In the genomic region with DNA sequence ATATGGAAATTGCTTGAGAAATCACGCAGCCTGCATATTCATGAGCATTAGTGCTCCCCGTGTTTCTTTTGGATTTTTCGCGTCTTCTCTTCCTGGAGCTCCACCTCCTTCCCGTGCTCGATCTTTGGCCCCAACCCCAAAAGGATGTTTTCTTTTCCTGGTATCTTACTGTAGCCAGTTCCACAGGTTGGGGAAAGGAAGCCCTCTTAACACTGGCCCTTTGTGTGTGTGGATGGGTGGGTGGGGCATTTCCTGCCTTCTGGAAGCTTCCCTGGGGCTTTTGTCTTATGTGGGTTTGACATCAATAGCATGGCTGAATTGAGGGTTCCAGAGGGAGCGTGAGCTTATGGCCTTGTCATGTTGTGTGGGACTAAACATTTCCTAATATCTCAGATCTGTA, we compare ENCODE assay signal across 13 cellular contexts. TPM values are rescaled to one million over a fixed set of nuclear protein-coding genes. Genes with fewer than 3 reads are reported as not detected.
DNase-seq lines count a peak whose midpoint lies in the region; TF ChIP-seq lines count a peak whose summit lies in the region.
"Had no signal": no experiment of that assay in that cellular context is flagged by ENCODE, and none has a peak within 500 bp of the region (broad histone marks: within the 10 kb centered on the region; RNA-seq: fewer than 3 reads in every experiment).

No MANE protein-coding gene starts in this region.

- intact Hi-C loops in adrenal gland (cut with DNase I) (no loop called here), left ventricle myocardium inferior (cut with micrococcal nuclease) (no loop called here)

- peak overlapping the region in 1 of 5 donors; percentile 38 for H3K27ac ChIP-seq in adrenal gland
- H3K27ac ChIP-seq in left ventricle myocardium inferior (replicated peaks) = peak overlapping the region; percentile 83
- peak overlapping the region; percentile 56 for H3K27ac ChIP-seq in parathyroid adenoma

- no peak for TF ChIP-seq CTCF in adrenal gland (IDR thresholded peaks at IDR 0.05)
- TF ChIP-seq CTCF in left ventricle myocardium inferior (IDR thresholded peaks at IDR 0.05; ENCODE audit: borderline replicate concordance) = no peak
- no peak for TF ChIP-seq CTCF in parathyroid adenoma (IDR thresholded peaks at IDR 0.05)

- H2AFZ ChIP-seq in parathyroid adenoma = no peak overlapping the region

- peaks cover 3% of the 10 kb centered on the region for H3K79me2 ChIP-seq in parathyroid adenoma

- TF ChIP-seq POLR2A in adrenal gland (IDR thresholded peaks at IDR 0.05) = no peak

- H3K4me3 ChIP-seq in adrenal gland = no peak overlapping the region
- H3K4me3 ChIP-seq in left ventricle myocardium inferior = peak overlapping the region; percentile 0
- H3K4me3 ChIP-seq in parathyroid adenoma (ENCODE audit: low read depth, low read length) = no peak overlapping the region

- H3K36me3 ChIP-seq in adrenal gland (replicated peaks in 1 of 2) (no peaks in the 10 kb centered on the region), left ventricle myocardium inferior (no peaks in the 10 kb centered on the region), parathyroid adenoma (ENCODE audit: control insufficient read depth, insufficient read depth, low read length) (no peaks in the 10 kb centered on the region)

- H3K27me3 ChIP-seq in adrenal gland (no peaks in the 10 kb centered on the region), left ventricle myocardium inferior (ENCODE audit: low read depth) (no peaks in the 10 kb centered on the region), parathyroid adenoma (ENCODE audit: control insufficient read depth, insufficient read depth, low read length) (no peaks in the 10 kb centered on the region)

- no peaks in the 10 kb centered on the region for H3K9me3 ChIP-seq in adrenal gland (replicated peaks in 1 of 3)
- no peaks in the 10 kb centered on the region for H3K9me3 ChIP-seq in left ventricle myocardium inferior (replicated peaks)
- H3K9me3 ChIP-seq in parathyroid adenoma (ENCODE audit: control insufficient read depth, low read length) = no peaks in the 10 kb centered on the region
- H3K9me3 ChIP-seq: SK-N-SH had no signal

- H3K4me2 ChIP-seq in parathyroid adenoma (ENCODE audit: low read length) = no peak overlapping the region
- H3K4me2 ChIP-seq: SK-N-SH had no signal

- DNase-seq in COLO829 (ENCODE audit: low spot score) (peak; percentile 89), adrenal gland (peak in 5 of 7 donors; percentile 26 to 65 (median 35)), left ventricle myocardium inferior (peak; percentile 41), RKO (ENCODE audit: low spot score) (no peak), 8988T (no peak), NCI-H2171 (lab: John Stamatoyannopoulos, UW) (no peak), NCI-H226 (no peak)
- DNase-seq: activated CD8-positive, alpha-beta memory T cell treated with anti-CD3 and anti-CD28 coated beads for 24 hours; activated gamma-delta T cell; naive B cell; NCI-H2171 treated with DMSO at 0.1 percent for 48 hours; SK-N-SH had no signal

- H3K4me1 ChIP-seq in adrenal gland (replicated peaks in 1 of 2) (peaks cover 0 to 21% of the 10 kb centered on the region in 2 donors), left ventricle myocardium inferior (peaks cover 88% of the 10 kb centered on the region), parathyroid adenoma (no peaks in the 10 kb centered on the region)

- H3K9ac ChIP-seq in parathyroid adenoma = no peak overlapping the region
- H3K9ac ChIP-seq: SK-N-SH had no signal

- WGBS in adrenal gland, 4 donors = 69 to 78% (median 70%) methylated on average over 7 of the region's 7 CpGs

RNA-seq across cellular contexts. Expression of a gene that starts 21.9 kb away (rescaled TPM):
- 100 to 1,000 TPM in 1 of 8 donors, 10 to 100 TPM in 7; 36.1 to 169 (median 69.5) TPM for total RNA-seq in adrenal gland
- polyA plus RNA-seq in adrenal gland = 10 to 100 TPM; 29.4 to 61.6 (median 29.7) TPM
- 36.9 TPM for total RNA-seq in left ventricle myocardium inferior

Comparison
In these comparisons a context has a peak if more than half of its experiments do, and no peak if none do; other contexts are left out.
1. DNase-seq: peak in COLO829 (single experiment), adrenal gland (5 of 7) and left ventricle myocardium inferior (single experiment); none in RKO (single experiment), 8988T (single experiment), NCI-H2171 (single experiment) and NCI-H226 (single experiment).